8 cellular contexts compared by ENCODE assay signal in genomic region chr3:183699238-183699947, GRCh38. TPM values are rescaled to one million over a fixed set of nuclear protein-coding genes. Genes with fewer than 3 reads are reported as not detected.
A peak's percentile ranks its signal among the peaks of the same experiment; 100 is the strongest.
DNase-seq lines count a peak whose midpoint lies in the region; ATAC-seq and TF ChIP-seq lines count a peak whose summit lies in the region.

No MANE protein-coding gene starts in this region.

- H3K9me3 ChIP-seq in BLaER1 (no peaks in the 10 kb centered on the region), KOPT-K1 (ENCODE audit: insufficient read depth, low read length, poor library complexity, severe bottlenecking) (no peaks in the 10 kb centered on the region), mammary epithelial cell (replicated peaks; ENCODE audit: insufficient read depth, low read length) (no peaks in the 10 kb centered on the region), muscle layer of colon (ENCODE audit: low read length) (no peaks in the 10 kb centered on the region)

- TF ChIP-seq CTCF in mammary epithelial cell (conservative IDR thresholded peaks at IDR 0.05 in 1 of 2, IDR thresholded peaks at IDR 0.05 in 1 of 2; ENCODE audit: extremely low read depth in 1 of 2, insufficient read depth in 1 of 2, low read depth in 1 of 2, low read length in 2 of 2): no peak

- H3K79me2 ChIP-seq in mammary epithelial cell (ENCODE audit: insufficient read depth, low read length): peaks cover 68% of the 10 kb centered on the region

- dilution Hi-C loops in mammary epithelial cell (cut with HindIII; ENCODE audit: low sequenced_read_pairs): no loop called here

- intact Hi-C loops in mammary epithelial cell (cut with micrococcal nuclease): no loop called here

- no TSS peak for BruUV-seq in mammary epithelial cell (replicated peaks; lab: Mats Ljungman, UMichigan)

- H3K27ac ChIP-seq in BLaER1: peak overlapping the region; percentile 98; the same call in 1 of the 2 replicates
- H3K27ac ChIP-seq in KOPT-K1 (ENCODE audit: low read depth, low read length, poor library complexity, severe bottlenecking): peak overlapping the region; percentile 89
- peak overlapping the region; percentile 84 for H3K27ac ChIP-seq in mammary epithelial cell (ENCODE audit: insufficient read depth, low read depth, low read length)
- H3K27ac ChIP-seq in muscle layer of colon (ENCODE audit: low read depth, low read length): peak overlapping the region; percentile 95

- in situ Hi-C loops in mammary epithelial cell (cut with MboI; ENCODE audit: low sequenced_read_pairs in 2 of 2): no loop called here

- H3K4me1 ChIP-seq in BLaER1 (peaks cover 49% of the 10 kb centered on the region), mammary epithelial cell (ENCODE audit: insufficient read depth, low read length) (peaks cover 7% of the 10 kb centered on the region), muscle layer of colon (ENCODE audit: insufficient read depth, low read length) (peaks cover 11% of the 10 kb centered on the region)

- peak overlapping the region; percentile 72 for H3K4me2 ChIP-seq in BLaER1
- peak overlapping the region; percentile 93 for H3K4me2 ChIP-seq in mammary epithelial cell (ENCODE audit: insufficient read depth, low read depth, low read length)

- ATAC-seq in HG02642 (IDR thresholded peaks at IDR 0.05; ENCODE audit: poor library complexity, unreplicated experiment): no peak
- ATAC-seq in HG02763 (IDR thresholded peaks at IDR 0.05; ENCODE audit: unreplicated experiment): no peak

- H3K9ac ChIP-seq in BLaER1 (peak overlapping the region; percentile 99), mammary epithelial cell (ENCODE audit: insufficient read depth, low read length) (peak overlapping the region; percentile 77), muscle layer of colon (ENCODE audit: low read length) (peak overlapping the region; percentile 74)

- CTCF ChIA-PET in mammary epithelial cell (lab: Charles Lee; ENCODE audit: low non-redundant PET): interaction anchor here (0.6 to 0.7 kb wide), 2 partner anchors 197 kb away, joined by 3 read pairs; no protein-coding TSS in a partner anchor

- DNase-seq in mammary epithelial cell: no peak
- DNase-seq in Kasumi-1 (lab: John Stamatoyannopoulos, UW): no peak
- no peak for DNase-seq in COLO668 (lab: John Stamatoyannopoulos, UW; ENCODE audit: unreplicated experiment)

- peaks cover 60% of the 10 kb centered on the region for H4K20me1 ChIP-seq in BLaER1
- H4K20me1 ChIP-seq in mammary epithelial cell (ENCODE audit: insufficient read depth, low read length): peaks cover 8% of the 10 kb centered on the region

- no peaks in the 10 kb centered on the region for H3K27me3 ChIP-seq in BLaER1
- H3K27me3 ChIP-seq in mammary epithelial cell (ENCODE audit: insufficient read depth, low read length): no peaks in the 10 kb centered on the region
- H3K27me3 ChIP-seq in muscle layer of colon (ENCODE audit: control insufficient read depth in 1 of 2, insufficient read depth in 2 of 2, low read length in 2 of 2): no peaks in the 10 kb centered on the region

- H2AFZ ChIP-seq in mammary epithelial cell (ENCODE audit: low read depth, low read length): no peak overlapping the region

- H3K4me3 ChIP-seq in BLaER1: peak overlapping the region; percentile 99
- peak overlapping the region; percentile 73 to 91 (median 89) for H3K4me3 ChIP-seq in mammary epithelial cell (replicated peaks in 1 of 3; ENCODE audit: insufficient read depth in 1 of 3, low read depth in 2 of 3, low read length in 3 of 3)
- peak overlapping the region; percentile 91 to 100 for H3K4me3 ChIP-seq in muscle layer of colon (ENCODE audit: low read depth in 1 of 2, low read length in 2 of 2)

- WGBS in mammary epithelial cell (ENCODE audit: low coverage, missing lambda C conversion rate): 47% methylated on average over 8 of the region's 13 CpGs

- H3K36me3 ChIP-seq in BLaER1: peaks cover 24% of the 10 kb centered on the region
- peaks cover 21% of the 10 kb centered on the region for H3K36me3 ChIP-seq in KOPT-K1 (ENCODE audit: insufficient read depth, low read length)
- H3K36me3 ChIP-seq in mammary epithelial cell (ENCODE audit: insufficient read depth, low read length): no peaks in the 10 kb centered on the region
- H3K36me3 ChIP-seq in muscle layer of colon (ENCODE audit: insufficient read depth, low read length): no peaks in the 10 kb centered on the region

RNA-seq across cellular contexts. Expression of gene YEATS2, which starts 1.8 kb away (rescaled TPM):
- total RNA-seq in mammary epithelial cell: 10 to 100 TPM; 33.5 to 45.0 TPM
- 29.4 TPM for polyA plus RNA-seq in mammary epithelial cell
- polyA minus RNA-seq in mammary epithelial cell: 69.7 TPM
